31 cellular contexts compared by ENCODE assay signal in genomic region chr2:161032635-161033034, GRCh38.
"Had no signal": no experiment of that assay in that cellular context is flagged by ENCODE, and none has a peak within 500 bp of the region (broad histone marks: within the 10 kb centered on the region; RNA-seq: fewer than 3 reads in every experiment).

No MANE protein-coding gene starts in this region.

- DNase-seq: activated B cell treated with CpG ODN at 0.5 μM for 24 hours; activated CD4-positive, alpha-beta memory T cell treated with anti-CD3 and anti-CD28 coated beads for 36 hours; activated CD4-positive, alpha-beta T cell treated with anti-CD3 and anti-CD28 coated beads for 4 hours; activated CD4-positive, alpha-beta T cell treated with anti-CD3 and anti-CD28 coated beads, Interleukin-2, amount 10 ng/mL, durations not matched to agents 24 days and 14 days; activated CD4-positive, alpha-beta T cell treated with anti-CD3 and anti-CD28 coated beads, Interleukin-2, amount 50 U/mL, for 1 hour; activated CD4-positive, alpha-beta T cell treated with anti-CD3 and anti-CD28 coated beads, Interleukin-2, amount 50 U/mL, for 4 hours; activated CD4-positive, CD25-positive, alpha-beta regulatory T cell treated with anti-CD3 and anti-CD28 coated beads, Interleukin-2, amount 50 U/mL, for 72 hours; activated CD8-positive, alpha-beta memory T cell treated with anti-CD3 and anti-CD28 coated beads, Interleukin-2, amount 50 U/mL, for 4 hours; activated CD8-positive, alpha-beta T cell treated with anti-CD3 and anti-CD28 coated beads for 36 hours; activated effector memory CD4-positive, alpha-beta T cell treated with anti-CD3 and anti-CD28 coated beads, Interleukin-2, amount 50 U/mL, for 16 hours; activated gamma-delta T cell treated with Interleukin-2 at 50 U/mL for 16 hours; activated naive CD4-positive, alpha-beta T cell; activated naive CD4-positive, alpha-beta T cell treated with anti-CD3 and anti-CD28 coated beads for 36 hours; activated naive CD4-positive, alpha-beta T cell treated with anti-CD3 and anti-CD28 coated beads, Interleukin-2, amount 50 U/mL, for 16 hours; activated naive CD8-positive, alpha-beta T cell treated with anti-CD3 and anti-CD28 coated beads for 36 hours; activated T-cell treated with anti-CD3 and anti-CD28 coated beads for 4 hours; activated T-cell treated with anti-CD3 and anti-CD28 coated beads, Interleukin-2, amount 50 U/mL, for 1 hour; activated T-cell treated with anti-CD3 and anti-CD28 coated beads, Interleukin-2, amount 50 U/mL, for 4 hours; activated T-cell treated with anti-CD3 and anti-CD28 coated beads, Interleukin-2, amount 50 U/mL, for 72 hours; adrenal gland; body of pancreas; brain microvascular endothelial cell; central memory CD4-positive, alpha-beta T cell; T-helper 2 cell; T-helper 9 cell had no signal

- H3K4me1 ChIP-seq: adrenal gland, body of pancreas, breast epithelium had no signal

- H3K36me3 ChIP-seq: adrenal gland, brain microvascular endothelial cell, breast epithelium had no signal

- H3K27me3 Mint-ChIP-seq: activated naive CD8-positive, alpha-beta T cell treated with anti-CD3 and anti-CD28 coated beads for 36 hours; activated T-helper 17 cell treated with anti-CD3 and anti-CD28 coated beads, Interleukin-2, amount 50 U/mL, for 72 hours had no signal

- H3K4me1 Mint-ChIP-seq: activated B cell treated with CpG ODN at 0.5 μM for 24 hours had no signal

- H3K4me3 Mint-ChIP-seq: activated B cell treated with CpG ODN at 0.5 μM for 24 hours; activated CD4-positive, alpha-beta memory T cell treated with anti-CD3 and anti-CD28 coated beads for 36 hours; activated CD4-positive, alpha-beta T cell treated with anti-CD3 and anti-CD28 coated beads, Interleukin-2, amount 10 ng/mL, durations not matched to agents 24 days and 14 days; activated CD8-positive, alpha-beta T cell treated with anti-CD3 and anti-CD28 coated beads for 36 hours; activated naive CD4-positive, alpha-beta T cell treated with anti-CD3 and anti-CD28 coated beads for 36 hours; activated naive CD8-positive, alpha-beta T cell treated with anti-CD3 and anti-CD28 coated beads for 36 hours; activated T-cell treated with anti-CD3 and anti-CD28 coated beads, Interleukin-2, amount 50 U/mL, for 4 hours; activated T-cell treated with anti-CD3 and anti-CD28 coated beads, Interleukin-2, amount 50 U/mL, for 72 hours; activated T-helper 1 cell treated with anti-CD3 and anti-CD28 coated beads, Interleukin-12 subunit alpha, Interleukin-12 subunit beta, Interleukin-2, Interleukin-4 antibody, amounts not matched to agents 30 ng/mL and 10 ng/mL and 1 ng/mL, durations not matched to agents 14 hours and 24 hours and 36 hours; activated T-helper 17 cell treated with anti-CD3 and anti-CD28 coated beads, Interleukin-2, amount 50 U/mL, for 72 hours; T-helper 1 cell treated with Interleukin-12 subunit alpha and Interleukin-12 subunit beta and Interleukin-4 antibody, amounts not matched to agents 30 μg/mL and 1 μg/mL, for 36 hours; T-helper 2 cell treated with Interferon-gamma antibody and Interleukin-4, amounts not matched to agents 5 μg/mL and 100 μg/mL, for 36 hours had no signal

- H3K4me3 ChIP-seq: adrenal gland, body of pancreas, breast epithelium had no signal

- H3K9me3 Mint-ChIP-seq: activated naive CD8-positive, alpha-beta T cell treated with anti-CD3 and anti-CD28 coated beads for 36 hours had no signal

- H3K27me3 ChIP-seq: adrenal gland, body of pancreas, brain microvascular endothelial cell, breast epithelium had no signal

- H3K27ac ChIP-seq: adrenal gland, body of pancreas, brain microvascular endothelial cell, breast epithelium, VCaP had no signal

- H3K9me3 ChIP-seq: adrenal gland, body of pancreas, breast epithelium had no signal

- H3K36me3 Mint-ChIP-seq: activated CD4-positive, alpha-beta memory T cell treated with anti-CD3 and anti-CD28 coated beads for 36 hours; activated naive CD8-positive, alpha-beta T cell treated with anti-CD3 and anti-CD28 coated beads for 36 hours had no signal

- H3K27ac Mint-ChIP-seq: activated B cell treated with CpG ODN at 0.5 μM for 24 hours; activated CD4-positive, alpha-beta memory T cell treated with anti-CD3 and anti-CD28 coated beads for 36 hours; activated CD4-positive, alpha-beta T cell treated with anti-CD3 and anti-CD28 coated beads, Interleukin-2, amount 10 ng/mL, durations not matched to agents 24 days and 14 days; activated CD8-positive, alpha-beta T cell treated with anti-CD3 and anti-CD28 coated beads for 36 hours; activated naive CD4-positive, alpha-beta T cell treated with anti-CD3 and anti-CD28 coated beads for 36 hours; activated naive CD8-positive, alpha-beta T cell treated with anti-CD3 and anti-CD28 coated beads for 36 hours; activated T-cell treated with anti-CD3 and anti-CD28 coated beads, Interleukin-2, amount 50 U/mL, for 72 hours; activated T-helper 1 cell treated with anti-CD3 and anti-CD28 coated beads, Interleukin-12 subunit alpha, Interleukin-12 subunit beta, Interleukin-2, Interleukin-4 antibody, amounts not matched to agents 30 ng/mL and 10 ng/mL and 1 ng/mL, durations not matched to agents 14 hours and 24 hours and 36 hours; activated T-helper 17 cell treated with anti-CD3 and anti-CD28 coated beads, Interleukin-2, amount 50 U/mL, for 72 hours; T-helper 1 cell treated with Interleukin-12 subunit alpha and Interleukin-12 subunit beta and Interleukin-4 antibody, amounts not matched to agents 30 μg/mL and 1 μg/mL, for 36 hours; T-helper 2 cell treated with Interferon-gamma antibody and Interleukin-4, amounts not matched to agents 5 μg/mL and 100 μg/mL, for 36 hours had no signal
